8 cellular contexts compared by ENCODE assay signal in the genomic region with DNA sequence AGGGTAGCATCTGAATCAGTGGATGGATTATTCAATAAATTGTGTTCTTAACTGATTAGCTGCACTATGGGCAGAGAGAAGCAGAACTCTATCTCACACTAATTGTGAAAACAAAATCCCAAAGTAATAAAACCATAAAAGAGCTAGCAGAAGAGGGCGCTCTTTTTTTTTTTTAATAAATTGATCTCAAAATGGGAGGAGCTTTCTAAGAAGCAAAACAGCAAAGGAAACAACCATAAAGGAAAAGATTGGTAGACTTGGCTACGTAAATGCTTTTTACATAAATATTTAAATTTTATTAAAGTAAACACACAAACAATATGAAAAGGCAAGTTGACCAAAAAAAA. TPM values are rescaled to one million over a fixed set of nuclear protein-coding genes. Genes with fewer than 3 reads are reported as not detected.
A peak's percentile ranks its signal among the peaks of the same experiment; 100 is the strongest.
DNase-seq lines count a peak whose midpoint lies in the region; FAIRE-seq lines count a peak whose summit lies in the region.

No MANE protein-coding gene starts in this region.

- H3K9me3 ChIP-seq in mucosa of rectum (ENCODE audit: control insufficient read depth in 2 of 2, low read length in 2 of 2), result no peaks in the 10 kb centered on the region

- peaks cover 19 to 21% of the 10 kb centered on the region in 2 donors for H3K4me1 ChIP-seq in mucosa of rectum (ENCODE audit: control insufficient read depth in 2 of 2, insufficient read depth in 2 of 2, low read length in 2 of 2)

- peak; percentile 95 for FAIRE-seq in G401.6 (lab: Jason Lieb, UNC)

- H3K27me3 ChIP-seq in mucosa of rectum (ENCODE audit: control insufficient read depth in 2 of 2, insufficient read depth in 2 of 2, low read length in 2 of 2), result no peaks in the 10 kb centered on the region

- H3K9ac ChIP-seq in mucosa of rectum (ENCODE audit: low read depth in 1 of 2, low read length in 2 of 2), result no peak overlapping the region

- H3K4me3 ChIP-seq in mucosa of rectum (ENCODE audit: low read length in 2 of 2), result no peak overlapping the region

- peak overlapping the region; percentile 97 to 99 for H3K27ac ChIP-seq in mucosa of rectum (ENCODE audit: low read depth in 2 of 2, low read length in 2 of 2)

- DNase-seq in A172 (ENCODE audit: low spot score), result peak; percentile 26
- peak; percentile 5 for DNase-seq in NCI-H2227 (lab: John Stamatoyannopoulos, UW; ENCODE audit: unreplicated experiment)
- peak; percentile 45 for DNase-seq in astrocyte of the hippocampus (ENCODE audit: low read depth, low spot score)
- DNase-seq in NCI-H524 treated with DMSO at 0.1 percent for 48 hours (lab: John Stamatoyannopoulos, UW), result no peak
- DNase-seq in anterior cingulate cortex (lab: John Stamatoyannopoulos, UW), result no peak
- DNase-seq in stimulated activated CD8-positive, alpha-beta memory T cell treated with anti-CD3 and anti-CD28 coated beads, Interleukin-4, amount 100 ng/mL, for 48 hours, result no peak

- H3K36me3 ChIP-seq in mucosa of rectum (ENCODE audit: control insufficient read depth in 2 of 2, insufficient read depth in 2 of 2, low read length in 2 of 2), result no peaks in the 10 kb centered on the region

RNA-seq across cellular contexts. Expression of gene TM7SF3, which starts 1.5 kb away (rescaled TPM):
- total RNA-seq in A172 (2014; rRNA removed; shearing (Covaris generic)), result 99.1 and 254 TPM in 2 replicates

RNA-seq across cellular contexts. Expression of gene MED21, which starts 6.7 kb away (rescaled TPM):
- 72.5 and 102 TPM in 2 replicates for total RNA-seq in A172 (2014; rRNA removed; shearing (Covaris generic))

Comparison
In these comparisons a context has a peak if more than half of its experiments do, and no peak if none do; other contexts are left out.
1. DNase-seq: peak in A172 (single experiment), NCI-H2227 (single experiment) and astrocyte of the hippocampus (single experiment); none in NCI-H524 treated with DMSO at 0.1 percent for 48 hours (single experiment), anterior cingulate cortex (0 of 58) and stimulated activated CD8-positive, alpha-beta memory T cell treated with anti-CD3 and anti-CD28 coated beads, Interleukin-4, amount 100 ng/mL, for 48 hours (single experiment).